ENCODE assay signal across 6 cellular contexts in the genomic region with DNA sequence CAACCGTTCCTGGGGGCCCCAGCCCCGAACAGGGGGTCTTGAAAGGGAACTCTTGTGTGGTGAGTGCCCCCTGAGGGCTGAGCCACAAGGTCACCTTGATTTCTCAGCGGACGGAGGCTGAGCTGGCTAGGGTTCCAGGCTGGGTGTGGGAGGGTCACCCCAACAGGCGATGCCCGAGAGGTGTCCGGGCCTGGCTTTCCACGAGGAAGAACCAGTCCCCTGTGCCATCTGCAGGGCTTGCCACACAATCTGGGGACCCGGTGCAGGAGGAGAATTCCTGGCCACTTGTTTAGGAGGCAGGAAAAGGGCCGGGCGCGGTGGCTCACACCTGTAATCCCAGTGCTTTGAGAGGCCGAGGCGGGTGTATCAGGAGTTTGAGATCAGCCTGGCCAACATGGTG.
"Had no signal": no experiment of that assay in that cellular context is flagged by ENCODE, and none has a peak within 500 bp of the region (broad histone marks: within the 10 kb centered on the region; RNA-seq: fewer than 3 reads in every experiment).

No MANE protein-coding gene starts in this region.

- H2AFZ ChIP-seq: GM23338 had no signal

- H3K4me2 ChIP-seq: GM23338 had no signal

- DNase-seq: H9, HCEC 1CT, KBM-7 had no signal

- H3K4me3 ChIP-seq: GM23338 had no signal

- ATAC-seq: GM23338, HepG2 had no signal

- H3K27ac ChIP-seq: HL-60 had no signal
